Comparison of ENCODE assay signal across 9 cellular contexts in genomic region chr10:79079490-79080355, GRCh38. TPM values are rescaled to one million over a fixed set of nuclear protein-coding genes. Genes with fewer than 3 reads are reported as not detected.
DNase-seq lines count a peak whose midpoint lies in the region; ATAC-seq lines count a peak whose summit lies in the region.
"Had no signal": no experiment of that assay in that cellular context is flagged by ENCODE, and none has a peak within 500 bp of the region (broad histone marks: within the 10 kb centered on the region; RNA-seq: fewer than 3 reads in every experiment).

No MANE protein-coding gene starts in this region.

- intact Hi-C loops in Right ventricle myocardium inferior (cut with DNase I) (loop anchor here (2.0 kb wide), 2 partner anchors 33 to 75 kb away; no protein-coding TSS in a partner anchor), cardiac septum (cut with DNase I) (no loop called here)

- peak overlapping the region; percentile 72 for H3K27ac ChIP-seq in mesodermal cell (ENCODE audit: low read depth, low read length, severe bottlenecking)

- WGBS in mesodermal cell (ENCODE audit: insufficient coverage in 2 of 2), 2 experiments = 75 to 82% methylated on average over 6 to 7 of the region's 15 CpGs

- H3K36me3 ChIP-seq in mesodermal cell (ENCODE audit: control insufficient read depth, insufficient read depth, low read length) = peaks cover 25% of the 10 kb centered on the region

- H3K9me3 ChIP-seq in mesodermal cell (ENCODE audit: control insufficient read depth, low read length) = no peaks in the 10 kb centered on the region

- peaks cover 84% of the 10 kb centered on the region for H3K4me1 ChIP-seq in mesodermal cell (ENCODE audit: control insufficient read depth, insufficient read depth, low read length, poor library complexity, severe bottlenecking)

- DNase-seq in Right ventricle myocardium inferior (ENCODE audit: missing footprints) (peak; percentile 73), cardiac septum (ENCODE audit: low spot score) (no peak), dedifferentiated amniotic fluid mesenchymal stem cell (ENCODE audit: extremely low spot score) (peak; percentile 25), cerebellum (ENCODE audit: low spot score) (no peak), HPDE6-E6E7 (ENCODE audit: extremely low spot score) (no peak), NCI-H2196 treated with DMSO at 0.1 percent for 48 hours (lab: John Stamatoyannopoulos, UW; ENCODE audit: unreplicated experiment) (no peak)
- DNase-seq: NCI-H1048 had no signal

- ATAC-seq in Right ventricle myocardium inferior (peak; percentile 58), GM21737 (IDR thresholded peaks at IDR 0.05; ENCODE audit: unreplicated experiment) (no peak)

- no peak overlapping the region for H3K4me3 ChIP-seq in mesodermal cell (ENCODE audit: extremely low read depth, insufficient read depth, low read length, poor library complexity, severe bottlenecking)

RNA-seq across cellular contexts. Expression of gene ZMIZ1, which starts 11.0 kb away (rescaled TPM):
- 48.8 TPM for total RNA-seq in Right ventricle myocardium inferior
- total RNA-seq in cardiac septum = 40.7 TPM
- polyA plus RNA-seq in mesodermal cell (2013, experiment 1 of 2) = 53.5 TPM
- polyA plus RNA-seq in mesodermal cell (2013, experiment 2 of 2) = 52.9 TPM
- total RNA-seq in cerebellum = 53.4 TPM

Comparison
In these comparisons a context has a peak if more than half of its experiments do, and no peak if none do; other contexts are left out.
1. DNase-seq: peak in Right ventricle myocardium inferior (single experiment) and dedifferentiated amniotic fluid mesenchymal stem cell (single experiment); none in cardiac septum (single experiment), cerebellum (single experiment), HPDE6-E6E7 (single experiment) and NCI-H2196 treated with DMSO at 0.1 percent for 48 hours (single experiment).